8 cellular contexts compared by ENCODE assay signal in the genomic region with DNA sequence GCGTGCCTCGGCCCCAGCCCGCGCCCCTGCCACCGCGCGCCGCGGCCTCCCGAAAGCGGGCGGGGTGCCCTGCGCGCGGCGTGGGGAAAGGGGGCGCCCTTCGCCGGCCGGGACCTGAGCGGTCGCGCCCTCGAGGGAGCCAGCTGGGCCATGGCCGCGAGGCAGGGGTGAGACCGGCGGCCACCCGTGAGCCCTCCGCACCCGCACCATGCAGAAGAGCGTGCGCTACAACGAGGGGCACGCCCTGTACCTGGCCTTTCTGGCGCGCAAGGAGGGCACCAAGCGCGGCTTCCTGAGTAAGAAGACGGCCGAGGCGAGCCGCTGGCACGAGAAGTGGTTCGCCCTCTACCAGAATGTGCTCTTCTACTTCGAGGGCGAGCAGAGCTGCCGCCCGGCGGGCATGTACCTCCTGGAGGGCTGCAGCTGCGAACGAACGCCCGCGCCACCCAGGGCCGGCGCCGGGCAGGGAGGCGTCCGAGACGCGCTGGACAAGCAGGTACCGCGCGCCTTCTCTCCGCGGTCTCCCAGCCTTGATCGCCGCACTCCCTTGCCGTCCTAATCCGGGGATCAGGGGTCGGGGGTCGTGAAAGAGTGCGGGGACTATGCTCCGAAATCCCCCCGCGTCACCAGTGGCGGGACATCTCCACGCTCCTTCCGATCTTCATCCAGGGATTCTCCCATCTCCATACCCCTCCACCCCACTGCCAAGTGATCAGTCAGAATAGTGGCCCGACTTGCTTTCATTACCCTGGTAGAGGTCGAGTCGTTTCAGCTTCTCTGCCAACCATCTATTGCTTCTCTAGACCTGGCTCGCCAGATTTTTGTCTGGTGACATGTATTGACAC.
DNase-seq lines count a peak whose midpoint lies in the region; ATAC-seq lines count a peak whose summit lies in the region.

No MANE protein-coding gene starts in this region.

- no peaks in the 10 kb centered on the region for H3K27me3 ChIP-seq in effector memory CD4-positive, alpha-beta T cell (replicated peaks; ENCODE audit: control insufficient read depth, insufficient read depth, low read length, poor library complexity, severe bottlenecking)

- ATAC-seq in GM21737 (IDR thresholded peaks at IDR 0.05; ENCODE audit: unreplicated experiment) (no peak), HG02870 (IDR thresholded peaks at IDR 0.05; ENCODE audit: unreplicated experiment) (no peak)

- peak overlapping the region; percentile 49 for H3K27ac ChIP-seq in effector memory CD4-positive, alpha-beta T cell (ENCODE audit: insufficient read depth, low read length, poor library complexity, severe bottlenecking)

- no peaks in the 10 kb centered on the region for H3K36me3 ChIP-seq in effector memory CD4-positive, alpha-beta T cell (ENCODE audit: control insufficient read depth, insufficient read depth, low read length)

- H3K9me3 ChIP-seq in effector memory CD4-positive, alpha-beta T cell (ENCODE audit: control insufficient read depth, low read length): no peaks in the 10 kb centered on the region

- peak; percentile 60 for DNase-seq in HCEC 1CT
- DNase-seq in activated CD4-positive, alpha-beta T cell treated with anti-CD3 and anti-CD28 coated beads, Interleukin-2, amount 50 U/mL, for 4 hours: peak; percentile 39 to 41
- peak; percentile 15 to 33 (median 19) for DNase-seq in effector memory CD4-positive, alpha-beta T cell
- DNase-seq in medulla oblongata (ENCODE audit: extremely low spot score): peak; percentile 63
- peak; percentile 37 for DNase-seq in stimulated activated CD8-positive, alpha-beta memory T cell treated with anti-CD3 and anti-CD28 coated beads, Interleukin-12 subunit alpha, Interleukin-12 subunit beta, amount 100 ng/mL, for 4 hours (ENCODE audit: low read depth)
- no peak for DNase-seq in DMS153 (lab: John Stamatoyannopoulos, UW)

- peaks cover 6% of the 10 kb centered on the region for H3K4me1 ChIP-seq in effector memory CD4-positive, alpha-beta T cell (ENCODE audit: control insufficient read depth, insufficient read depth, low read length, poor library complexity, severe bottlenecking)

- peak overlapping the region; percentile 60 for H3K4me3 ChIP-seq in effector memory CD4-positive, alpha-beta T cell (ENCODE audit: insufficient read depth, low read depth, low read length, poor library complexity, severe bottlenecking)
